ENCODE assay signal across 1 cellular context in genomic region chr6:52598123-52598823, GRCh38.
TF ChIP-seq lines count a peak whose summit lies in the region.

No MANE protein-coding gene starts in this region.

TF ChIP-seq in K562, 482 proteins besides CTCF, POLR2A, EP300 and RAD21 (continued from another document and continues in another):
- TF ChIP-seq ZBTB33 (CRISPR knock-in tag; IDR thresholded peaks at IDR 0.05) (no peak), KLF13 (tag; IDR thresholded peaks at IDR 0.05; ENCODE audit: borderline replicate concordance, low read depth) (no peak), MCM3 (IDR thresholded peaks at IDR 0.05) (no peak), ERF (CRISPR knock-in tag; IDR thresholded peaks at IDR 0.05) (no peak), ZFP30 (CRISPR knock-in tag; IDR thresholded peaks at IDR 0.05; ENCODE audit: borderline replicate concordance) (no peak), ZNF23 (CRISPR knock-in tag; IDR thresholded peaks at IDR 0.05) (no peak), HCFC1 (IDR thresholded peaks at IDR 0.05; ENCODE audit: low read depth, low read length) (peak; percentile 77), RHOXF2B (CRISPR knock-in tag; conservative IDR thresholded peaks at IDR 0.05) (no peak), ARID3A (IDR thresholded peaks at IDR 0.05; ENCODE audit: borderline replicate concordance, low read depth, low read length) (peak; percentile 96), ZNF3 (CRISPR knock-in tag; IDR thresholded peaks at IDR 0.05) (no peak), PHB2 (IDR thresholded peaks at IDR 0.05; ENCODE audit: low read depth) (no peak), ELF4 (CRISPR knock-in tag; IDR thresholded peaks at IDR 0.05) (no peak), ZNF384 (IDR thresholded peaks at IDR 0.05; ENCODE audit: low read depth, low read length) (no peak), TCF3 (CRISPR knock-in tag; IDR thresholded peaks at IDR 0.05) (no peak), ZNF197 (CRISPR knock-in tag; IDR thresholded peaks at IDR 0.05; ENCODE audit: low read depth) (no peak), SMC3 (conservative IDR thresholded peaks at IDR 0.05; ENCODE audit: insufficient read depth, low read depth, low read length) (peak; percentile 72), NELFE (IDR thresholded peaks at IDR 0.05; ENCODE audit: insufficient read depth, insufficient read length) (no peak), SIX5 (IDR thresholded peaks at IDR 0.05; ENCODE audit: borderline replicate concordance in 1 of 2, insufficient read depth in 1 of 2, low read depth in 1 of 2, low read length in 2 of 2) (0 out of 4 replicates have a peak, but pooled peaks of 1 of the 2 experiments have one; percentile 18), PCBP2 (IDR thresholded peaks at IDR 0.05; ENCODE audit: low read depth, low read length, poor library complexity, severe bottlenecking) (no peak), KHSRP (IDR thresholded peaks at IDR 0.05) (no peak), FOXK1 (CRISPR knock-in tag; IDR thresholded peaks at IDR 0.05; ENCODE audit: borderline replicate concordance) (no peak), ZNF143 (CRISPR knock-in tag; IDR thresholded peaks at IDR 0.05) (no peak), ARID4B (CRISPR knock-in tag; IDR thresholded peaks at IDR 0.05) (no peak), ZNF282 (CRISPR knock-in tag; IDR thresholded peaks at IDR 0.05) (no peak), ZFPM2 (CRISPR knock-in tag; IDR thresholded peaks at IDR 0.05) (no peak), JUND (IDR thresholded peaks at IDR 0.05; ENCODE audit: borderline replicate concordance, low read depth, low read length) (peak; percentile 59), JUND (tag; IDR thresholded peaks at IDR 0.05; ENCODE audit: borderline replicate concordance, low read depth, low read length) (peak; percentile 43; the same call in 1 of the 3 replicates), HMGXB4 (CRISPR knock-in tag; IDR thresholded peaks at IDR 0.05) (no peak), CC2D1A (IDR thresholded peaks at IDR 0.05) (peak; percentile 61), ZNF263 (CRISPR knock-in tag; IDR thresholded peaks at IDR 0.05; ENCODE audit: borderline replicate concordance) (no peak), ETS1 (conservative IDR thresholded peaks at IDR 0.05; ENCODE audit: control insufficient read depth, low read depth, low read length) (no peak), SNRNP70 (optimal IDR thresholded peaks at IDR 0.05; ENCODE audit: low read depth, low read length) (no peak), CSDE1 (IDR thresholded peaks at IDR 0.05) (0 out of 4 replicates have a peak, but pooled peaks of 1 of the 2 experiments have one; percentile 42), MEF2D (tag; conservative IDR thresholded peaks at IDR 0.05; ENCODE audit: low read depth) (no peak), PYGO2 (tag; IDR thresholded peaks at IDR 0.05) (no peak), NR2C2 (CRISPR knock-in tag; IDR thresholded peaks at IDR 0.05) (no peak), NR2C2 (tag; IDR thresholded peaks at IDR 0.05) (no peak; the same call in 1 of the 2 replicates), KDM1A (IDR thresholded peaks at IDR 0.05) (no peak), ZFP36 (IDR thresholded peaks at IDR 0.05; ENCODE audit: low read depth, low read length, partially characterized antibody) (no peak), ZNF76 (CRISPR knock-in tag; IDR thresholded peaks at IDR 0.05; ENCODE audit: borderline replicate concordance) (no peak), EHMT2 (IDR thresholded peaks at IDR 0.05) (peak; percentile 54; the same call in 1 of the 2 replicates), MXI1 (IDR thresholded peaks at IDR 0.05; ENCODE audit: low read depth, low read length) (no peak), FOSL1 (tag; conservative IDR thresholded peaks at IDR 0.05) (no peak), NR0B1 (IDR thresholded peaks at IDR 0.05; ENCODE audit: partially characterized antibody) (no peak)
- TF ChIP-seq, protein P1, sequence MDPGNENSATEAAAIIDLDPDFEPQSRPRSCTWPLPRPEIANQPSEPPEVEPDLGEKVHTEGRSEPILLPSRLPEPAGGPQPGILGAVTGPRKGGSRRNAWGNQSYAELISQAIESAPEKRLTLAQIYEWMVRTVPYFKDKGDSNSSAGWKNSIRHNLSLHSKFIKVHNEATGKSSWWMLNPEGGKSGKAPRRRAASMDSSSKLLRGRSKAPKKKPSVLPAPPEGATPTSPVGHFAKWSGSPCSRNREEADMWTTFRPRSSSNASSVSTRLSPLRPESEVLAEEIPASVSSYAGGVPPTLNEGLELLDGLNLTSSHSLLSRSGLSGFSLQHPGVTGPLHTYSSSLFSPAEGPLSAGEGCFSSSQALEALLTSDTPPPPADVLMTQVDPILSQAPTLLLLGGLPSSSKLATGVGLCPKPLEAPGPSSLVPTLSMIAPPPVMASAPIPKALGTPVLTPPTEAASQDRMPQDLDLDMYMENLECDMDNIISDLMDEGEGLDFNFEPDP (CRISPR knock-in tag; IDR thresholded peaks at IDR 0.05), result no peak
- TF ChIP-seq, protein P2, sequence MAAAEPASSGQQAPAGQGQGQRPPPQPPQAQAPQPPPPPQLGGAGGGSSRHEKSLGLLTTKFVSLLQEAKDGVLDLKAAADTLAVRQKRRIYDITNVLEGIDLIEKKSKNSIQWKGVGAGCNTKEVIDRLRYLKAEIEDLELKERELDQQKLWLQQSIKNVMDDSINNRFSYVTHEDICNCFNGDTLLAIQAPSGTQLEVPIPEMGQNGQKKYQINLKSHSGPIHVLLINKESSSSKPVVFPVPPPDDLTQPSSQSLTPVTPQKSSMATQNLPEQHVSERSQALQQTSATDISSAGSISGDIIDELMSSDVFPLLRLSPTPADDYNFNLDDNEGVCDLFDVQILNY (CRISPR knock-in tag; IDR thresholded peaks at IDR 0.05), result no peak
- TF ChIP-seq, protein P3, sequence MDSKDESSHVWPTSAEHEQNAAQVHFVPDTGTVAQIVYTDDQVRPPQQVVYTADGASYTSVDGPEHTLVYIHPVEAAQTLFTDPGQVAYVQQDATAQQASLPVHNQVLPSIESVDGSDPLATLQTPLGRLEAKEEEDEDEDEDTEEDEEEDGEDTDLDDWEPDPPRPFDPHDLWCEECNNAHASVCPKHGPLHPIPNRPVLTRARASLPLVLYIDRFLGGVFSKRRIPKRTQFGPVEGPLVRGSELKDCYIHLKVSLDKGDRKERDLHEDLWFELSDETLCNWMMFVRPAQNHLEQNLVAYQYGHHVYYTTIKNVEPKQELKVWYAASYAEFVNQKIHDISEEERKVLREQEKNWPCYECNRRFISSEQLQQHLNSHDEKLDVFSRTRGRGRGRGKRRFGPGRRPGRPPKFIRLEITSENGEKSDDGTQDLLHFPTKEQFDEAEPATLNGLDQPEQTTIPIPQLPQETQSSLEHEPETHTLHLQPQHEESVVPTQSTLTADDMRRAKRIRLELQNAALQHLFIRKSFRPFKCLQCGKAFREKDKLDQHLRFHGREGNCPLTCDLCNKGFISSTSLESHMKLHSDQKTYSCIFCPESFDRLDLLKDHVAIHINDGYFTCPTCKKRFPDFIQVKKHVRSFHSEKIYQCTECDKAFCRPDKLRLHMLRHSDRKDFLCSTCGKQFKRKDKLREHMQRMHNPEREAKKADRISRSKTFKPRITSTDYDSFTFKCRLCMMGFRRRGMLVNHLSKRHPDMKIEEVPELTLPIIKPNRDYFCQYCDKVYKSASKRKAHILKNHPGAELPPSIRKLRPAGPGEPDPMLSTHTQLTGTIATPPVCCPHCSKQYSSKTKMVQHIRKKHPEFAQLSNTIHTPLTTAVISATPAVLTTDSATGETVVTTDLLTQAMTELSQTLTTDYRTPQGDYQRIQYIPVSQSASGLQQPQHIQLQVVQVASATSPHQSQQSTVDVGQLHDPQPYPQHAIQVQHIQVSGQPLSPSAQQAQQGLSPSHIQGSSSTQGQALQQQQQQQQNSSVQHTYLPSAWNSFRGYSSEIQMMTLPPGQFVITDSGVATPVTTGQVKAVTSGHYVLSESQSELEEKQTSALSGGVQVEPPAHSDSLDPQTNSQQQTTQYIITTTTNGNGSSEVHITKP (IDR thresholded peaks at IDR 0.05; ENCODE audit: partially characterized antibody), result no peak
- TF ChIP-seq, protein P4, sequence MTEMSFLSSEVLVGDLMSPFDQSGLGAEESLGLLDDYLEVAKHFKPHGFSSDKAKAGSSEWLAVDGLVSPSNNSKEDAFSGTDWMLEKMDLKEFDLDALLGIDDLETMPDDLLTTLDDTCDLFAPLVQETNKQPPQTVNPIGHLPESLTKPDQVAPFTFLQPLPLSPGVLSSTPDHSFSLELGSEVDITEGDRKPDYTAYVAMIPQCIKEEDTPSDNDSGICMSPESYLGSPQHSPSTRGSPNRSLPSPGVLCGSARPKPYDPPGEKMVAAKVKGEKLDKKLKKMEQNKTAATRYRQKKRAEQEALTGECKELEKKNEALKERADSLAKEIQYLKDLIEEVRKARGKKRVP (CRISPR knock-in tag; IDR thresholded peaks at IDR 0.05), result no peak
